ENCODE assay signal across 22 cellular contexts in the genomic region with DNA sequence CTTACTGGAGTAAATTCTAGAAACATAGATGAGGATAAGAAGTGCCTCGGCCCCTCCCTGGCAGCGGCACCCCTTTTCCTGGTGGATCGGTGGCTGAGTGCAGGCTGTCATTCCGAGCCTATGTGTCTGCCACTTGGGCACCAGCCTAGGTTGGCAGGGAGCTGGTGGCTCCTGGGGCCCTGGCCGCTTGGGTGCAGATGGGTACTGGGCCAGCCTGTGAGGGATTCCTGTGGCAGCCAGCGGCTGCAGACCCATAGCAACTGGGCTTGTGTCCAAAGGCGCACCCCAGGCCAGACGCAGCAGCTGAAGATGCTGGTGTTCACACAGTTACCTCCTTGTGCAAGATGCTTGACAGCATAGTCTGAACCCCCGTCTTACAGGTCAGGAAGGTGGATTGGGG. TPM values are rescaled to one million over a fixed set of nuclear protein-coding genes. Genes with fewer than 3 reads are reported as not detected.
A peak's percentile ranks its signal among the peaks of the same experiment; 100 is the strongest.
DNase-seq lines count a peak whose midpoint lies in the region; ATAC-seq, FAIRE-seq and TF ChIP-seq lines count a peak whose summit lies in the region.
"Had no signal": no experiment of that assay in that cellular context is flagged by ENCODE, and none has a peak within 500 bp of the region (broad histone marks: within the 10 kb centered on the region; RNA-seq: fewer than 3 reads in every experiment).

No MANE protein-coding gene starts in this region.

- H3K36me3 ChIP-seq in Peyer's patch (no peaks in the 10 kb centered on the region), stomach (no peaks in the 10 kb centered on the region)
- H3K36me3 ChIP-seq: heart left ventricle, WERI-Rb-1 had no signal

- no peak for TF ChIP-seq CTCF in Peyer's patch (IDR thresholded peaks at IDR 0.05)
- no peak for TF ChIP-seq CTCF in progenitor cell of endocrine pancreas (IDR thresholded peaks at IDR 0.05; ENCODE audit: unreplicated experiment)
- no peak for TF ChIP-seq CTCF in stomach (IDR thresholded peaks at IDR 0.05)

- H3K4me1 Mint-ChIP-seq in progenitor cell of endocrine pancreas (ENCODE audit: low read depth): no peaks in the 10 kb centered on the region

- WGBS in stomach, 5 donors: 85 to 97% (median 89%) methylated on average over 7 to 9 of the region's 9 CpGs

- intact Hi-C loops in stomach (cut with DNase I; ENCODE audit: low total_unique reads): no loop called here

- H3K27me3 ChIP-seq in Peyer's patch (no peaks in the 10 kb centered on the region), stomach (peaks cover 0 to 35% (median 24%) of the 10 kb centered on the region in 3 donors)

- H3K4me3 Mint-ChIP-seq in progenitor cell of endocrine pancreas (ENCODE audit: low read depth): no peak overlapping the region
- H3K4me3 Mint-ChIP-seq: stimulated activated memory B cell treated with anti-CD40 and anti-IgM and Interleukin-4, amounts not matched to agents 10 μg/mL and 1 μg/mL and 100 μg/mL, for 72 hours had no signal

- no peak for TF ChIP-seq EP300 in stomach (IDR thresholded peaks at IDR 0.05)

- H3K4me3 ChIP-seq in Peyer's patch (no peak overlapping the region), stomach (no peak overlapping the region)
- H3K4me3 ChIP-seq: heart left ventricle, mucosa of descending colon, PC-9 had no signal

- H3K4me1 ChIP-seq in Peyer's patch (peaks cover 0 to 32% (median 10%) of the 10 kb centered on the region in 4 donors), stomach (peaks cover 17 to 37% (median 22%) of the 10 kb centered on the region in 4 donors)

- TF ChIP-seq POLR2A in Peyer's patch (IDR thresholded peaks at IDR 0.05) (no peak), stomach (IDR thresholded peaks at IDR 0.05) (no peak)

- H3K27me3 Mint-ChIP-seq in progenitor cell of endocrine pancreas: peaks cover 13% of the 10 kb centered on the region

- H3K27ac ChIP-seq in Peyer's patch (peak overlapping the region in 1 of 4 donors; percentile 91), stomach (no peak overlapping the region)
- H3K27ac ChIP-seq: heart left ventricle, PC-9, WERI-Rb-1 had no signal

- DNase-seq in Ammon's horn (ENCODE audit: low spot score): peak; percentile 76
- peak in 2 of 3 donors; percentile 39 to 46 for DNase-seq in Peyer's patch
- DNase-seq in hypothalamus (lab: John Stamatoyannopoulos, UW): peak in 33 of 51 donors; percentile 28 to 77 (median 55)
- DNase-seq in progenitor cell of endocrine pancreas (ENCODE audit: low spot score, unreplicated experiment): no peak
- DNase-seq in stimulated activated naive CD8-positive, alpha-beta T cell treated with anti-CD3 and anti-CD28 coated beads, Interleukin-15, Interleukin-2, amounts not matched to agents 100 U/mL and 50 U/mL, for 24 hours: no peak
- DNase-seq in stomach: no peak
- DNase-seq in urothelium cell line (ENCODE audit: low spot score): no peak
- DNase-seq: activated CD4-positive, alpha-beta T cell treated with anti-CD3 and anti-CD28 coated beads, Interleukin-2, amount 50 U/mL, for 1 hour; activated naive CD4-positive, alpha-beta T cell treated with anti-CD3 and anti-CD28 coated beads, Interleukin-2, amount 50 U/mL, for 16 hours; DMS79 treated with DMSO at 0.1 percent for 48 hours; heart left ventricle; KG1; left ventricle myocardium superior; NCI-H187 treated with DMSO at 0.1 percent for 48 hours; NCI-H2227 treated with DMSO at 0.1 percent for 48 hours; PC-9; trophoblast cell; WERI-Rb-1 had no signal

- peak overlapping the region; percentile 16 for H3K27ac Mint-ChIP-seq in progenitor cell of endocrine pancreas
- H3K27ac Mint-ChIP-seq: stimulated activated memory B cell treated with anti-CD40 and anti-IgM and Interleukin-4, amounts not matched to agents 10 μg/mL and 1 μg/mL and 100 μg/mL, for 72 hours had no signal

- H3K9me3 Mint-ChIP-seq in progenitor cell of endocrine pancreas (ENCODE audit: low read depth): no peaks in the 10 kb centered on the region
- H3K9me3 Mint-ChIP-seq: stimulated activated memory B cell treated with anti-CD40 and anti-IgM and Interleukin-4, amounts not matched to agents 10 μg/mL and 1 μg/mL and 100 μg/mL, for 72 hours had no signal

- H3K9me3 ChIP-seq in Peyer's patch: no peaks in the 10 kb centered on the region
- no peaks in the 10 kb centered on the region for H3K9me3 ChIP-seq in stomach
- H3K9me3 ChIP-seq: heart left ventricle, mucosa of descending colon had no signal

- no peak for FAIRE-seq in urothelium cell line (lab: Jason Lieb, UNC)
- FAIRE-seq: colon had no signal

- no peak for ATAC-seq in stimulated activated naive CD8-positive, alpha-beta T cell treated with anti-CD3 and anti-CD28 coated beads, Interleukin-15, Interleukin-2, amounts not matched to agents 100 U/mL and 50 U/mL, for 24 hours
- no peak for ATAC-seq in GM21367 (IDR thresholded peaks at IDR 0.05; ENCODE audit: unreplicated experiment)
- ATAC-seq: left ventricle myocardium superior; stimulated activated memory B cell treated with anti-CD40 and anti-IgM and Interleukin-4, amounts not matched to agents 10 μg/mL and 1 μg/mL and 100 μg/mL, for 72 hours had no signal

- H3K36me3 Mint-ChIP-seq in progenitor cell of endocrine pancreas (ENCODE audit: insufficient read depth): no peaks in the 10 kb centered on the region

RNA-seq across cellular contexts. Expression of gene SNORC, which starts 2.8 kb away (rescaled TPM):
- total RNA-seq in Peyer's patch (1 to 10 TPM; 3.5 to 9.7 (median 7.3) TPM), progenitor cell of endocrine pancreas (1.8 and 2.8 TPM in 2 replicates), stomach (10 to 100 TPM in 2 of 5 donors, 1 to 10 TPM in 1, under 1 TPM in 1, not detected in 1; 0.55 to 23.8 (median 7.1) TPM)
- 1 to 10 TPM; 2.1 to 7.5 (median 6.3) TPM for polyA plus RNA-seq in stomach

Comparison
In these comparisons a context has a peak if more than half of its experiments do, and no peak if none do; other contexts are left out.
1. DNase-seq: peak in Ammon's horn (single experiment), Peyer's patch (2 of 3) and hypothalamus (33 of 51); none in progenitor cell of endocrine pancreas (single experiment), stimulated activated naive CD8-positive, alpha-beta T cell treated with anti-CD3 and anti-CD28 coated beads, Interleukin-15, Interleukin-2, amounts not matched to agents 100 U/mL and 50 U/mL, for 24 hours (single experiment), stomach (single experiment) and urothelium cell line (single experiment).